Comparison of ENCODE assay signal across 16 cellular contexts in the genomic region with DNA sequence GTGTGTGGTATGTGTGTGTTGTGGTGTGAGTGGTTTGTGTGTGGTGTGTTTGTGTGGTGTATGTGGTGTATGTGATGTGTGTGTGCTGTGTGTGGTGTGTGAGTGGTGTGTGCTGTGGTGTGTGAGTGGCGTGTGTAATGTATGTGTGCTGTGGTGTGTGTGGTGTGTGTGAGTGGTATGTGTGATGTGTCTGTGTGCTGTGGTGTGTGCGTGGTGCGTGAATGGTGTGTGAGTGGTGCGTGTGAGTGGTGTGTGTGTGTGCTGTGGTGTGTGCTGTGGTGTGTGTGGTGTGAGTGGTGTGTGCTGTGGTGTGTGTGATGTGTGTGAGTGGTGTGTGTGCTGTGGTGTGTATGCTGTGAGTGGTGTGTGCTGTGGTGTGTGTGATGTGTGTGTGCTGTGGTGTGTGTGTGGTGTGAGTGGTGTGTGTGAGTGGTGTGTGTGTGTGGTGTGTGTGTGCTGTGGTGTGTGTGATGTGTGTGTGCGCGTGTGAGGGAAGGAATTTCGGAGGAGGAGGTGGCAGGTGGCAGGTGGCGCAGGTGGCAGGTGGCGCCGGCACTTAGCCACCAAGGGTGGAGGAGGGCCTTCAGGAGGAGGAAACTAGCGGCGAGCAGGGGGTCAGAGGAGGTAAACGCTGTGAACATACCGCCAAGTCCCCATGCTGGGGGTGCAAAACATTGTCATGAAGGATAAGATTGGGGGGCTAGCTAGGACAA.
DNase-seq lines count a peak whose midpoint lies in the region; ATAC-seq, FAIRE-seq and TF ChIP-seq lines count a peak whose summit lies in the region.
"Had no signal": no experiment of that assay in that cellular context is flagged by ENCODE, and none has a peak within 500 bp of the region (broad histone marks: within the 10 kb centered on the region; RNA-seq: fewer than 3 reads in every experiment).

No MANE protein-coding gene starts in this region.

- no peak for ATAC-seq in GM21390 (IDR thresholded peaks at IDR 0.05; ENCODE audit: unreplicated experiment)

- TF ChIP-seq CTCF in kidney (IDR thresholded peaks at IDR 0.05; ENCODE audit: borderline replicate concordance, extremely low read depth, insufficient read depth), result no peak
- TF ChIP-seq CTCF in GM10266 (IDR thresholded peaks at IDR 0.05; ENCODE audit: control insufficient read depth, insufficient read depth, low read depth, missing control alignments), result no peak

- no peak overlapping the region for H3K4me3 ChIP-seq in kidney (ENCODE audit: low read length in 2 of 2)

- intact Hi-C loops in kidney (cut with DNase I), result no loop called here

- H3K36me3 ChIP-seq in kidney (ENCODE audit: control insufficient read depth in 1 of 2, insufficient read depth in 2 of 2, low read length in 2 of 2), result no peaks in the 10 kb centered on the region
- H3K36me3 ChIP-seq: tibial artery had no signal

- H3K9me3 ChIP-seq in kidney (ENCODE audit: control insufficient read depth in 1 of 2, low read length in 2 of 2), result no peaks in the 10 kb centered on the region
- H3K9me3 ChIP-seq: tibial artery had no signal

- peaks cover 0 to 2% of the 10 kb centered on the region in 2 donors for H3K4me1 ChIP-seq in kidney (ENCODE audit: control insufficient read depth in 1 of 2, insufficient read depth in 1 of 2, low read depth in 1 of 2, low read length in 2 of 2)
- H3K4me1 ChIP-seq: tibial artery had no signal

- no peak overlapping the region for H3K9ac ChIP-seq in kidney (ENCODE audit: low read length in 2 of 2)

- DNase-seq in SHP77 (lab: John Stamatoyannopoulos, UW) (peak; percentile 37 to 51), SHP77 treated with DMSO at 0.1 percent for 48 hours (lab: John Stamatoyannopoulos, UW) (no peak), NCI-H2029 treated with DMSO at 0.1 percent for 48 hours (lab: John Stamatoyannopoulos, UW) (peak; percentile 83), SW480 (ENCODE audit: low spot score) (peak; percentile 44), kidney (no peak), GM10266 (ENCODE audit: extremely low spot score) (no peak), NCI-H1048 (lab: John Stamatoyannopoulos, UW) (no peak)
- DNase-seq: activated CD4-positive, alpha-beta memory T cell treated with anti-CD3 and anti-CD28 coated beads for 36 hours; activated gamma-delta T cell; DMS79 treated with DMSO at 0.1 percent for 48 hours; effector CD4-positive, alpha-beta T cell; T1000; tibial artery had no signal

- H3K27ac ChIP-seq in kidney (ENCODE audit: low read depth in 2 of 2, low read length in 2 of 2), result no peak overlapping the region
- H3K27ac ChIP-seq: RWPE1, tibial artery had no signal

- FAIRE-seq in kidney (lab: Jason Lieb, UNC), result no peak
- FAIRE-seq: keratinocyte had no signal

Comparison
In these comparisons a context has a peak if more than half of its experiments do, and no peak if none do; other contexts are left out.
1. DNase-seq: peak in SHP77 (2 of 2), NCI-H2029 treated with DMSO at 0.1 percent for 48 hours (single experiment) and SW480 (single experiment); none in SHP77 treated with DMSO at 0.1 percent for 48 hours (single experiment), kidney (single experiment), GM10266 (single experiment) and NCI-H1048 (single experiment).